ENCODE assay signal across 21 cellular contexts in the genomic region with DNA sequence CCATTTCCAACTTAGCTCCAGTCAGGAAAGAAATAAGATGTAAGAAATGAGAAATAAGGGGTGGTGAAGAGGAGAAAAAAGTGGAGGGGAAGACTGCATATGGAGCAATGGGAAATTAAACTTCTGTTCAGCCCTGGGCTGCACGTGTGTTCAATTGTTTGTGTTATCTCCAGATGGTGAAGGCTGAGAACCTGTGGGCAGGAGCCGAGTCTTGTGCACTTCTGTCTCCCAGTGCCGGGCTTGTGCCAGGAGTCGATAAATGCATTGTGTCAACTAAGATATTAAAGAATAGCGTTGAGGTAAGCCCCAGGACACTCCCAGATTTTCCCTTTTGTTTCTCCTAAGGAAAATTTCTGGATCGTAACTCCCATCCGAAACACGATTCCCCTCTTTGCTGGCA.
"Had no signal": no experiment of that assay in that cellular context is flagged by ENCODE, and none has a peak within 500 bp of the region (broad histone marks: within the 10 kb centered on the region; RNA-seq: fewer than 3 reads in every experiment).

No MANE protein-coding gene starts in this region.

- H3K4me3 ChIP-seq: K562 had no signal

- DNase-seq: MV-4-11, NCI-H1048, NCI-H1105, NCI-H1417, NCI-H1436 treated with DMSO at 0.1 percent for 48 hours, NCI-H1694, NCI-H187 treated with DMSO at 0.1 percent for 48 hours, NCI-H2029 treated with DMSO at 0.1 percent for 48 hours, NCI-H226, NCI-H446, NCI-H510A, NCI-H524 treated with DMSO at 0.1 percent for 48 hours, NCI-H69, NCI-H774, Right ventricle myocardium superior, RPMI8226, SK-N-SH, SW 1271 had no signal

- FAIRE-seq: HTR-8/SVneo, K562, RCC 7860 had no signal

- H3K9me3 ChIP-seq: SK-N-SH had no signal

- ATAC-seq: K562 had no signal
